In genomic region chr14:52790756-52791203, GRCh38 we compare ENCODE assay signal across 1 cellular context.
TF ChIP-seq lines count a peak whose summit lies in the region.

No MANE protein-coding gene starts in this region.

TF ChIP-seq in GM23338, 12 proteins besides CTCF, POLR2A, EP300 and RAD21:
- TF ChIP-seq, protein P1, sequence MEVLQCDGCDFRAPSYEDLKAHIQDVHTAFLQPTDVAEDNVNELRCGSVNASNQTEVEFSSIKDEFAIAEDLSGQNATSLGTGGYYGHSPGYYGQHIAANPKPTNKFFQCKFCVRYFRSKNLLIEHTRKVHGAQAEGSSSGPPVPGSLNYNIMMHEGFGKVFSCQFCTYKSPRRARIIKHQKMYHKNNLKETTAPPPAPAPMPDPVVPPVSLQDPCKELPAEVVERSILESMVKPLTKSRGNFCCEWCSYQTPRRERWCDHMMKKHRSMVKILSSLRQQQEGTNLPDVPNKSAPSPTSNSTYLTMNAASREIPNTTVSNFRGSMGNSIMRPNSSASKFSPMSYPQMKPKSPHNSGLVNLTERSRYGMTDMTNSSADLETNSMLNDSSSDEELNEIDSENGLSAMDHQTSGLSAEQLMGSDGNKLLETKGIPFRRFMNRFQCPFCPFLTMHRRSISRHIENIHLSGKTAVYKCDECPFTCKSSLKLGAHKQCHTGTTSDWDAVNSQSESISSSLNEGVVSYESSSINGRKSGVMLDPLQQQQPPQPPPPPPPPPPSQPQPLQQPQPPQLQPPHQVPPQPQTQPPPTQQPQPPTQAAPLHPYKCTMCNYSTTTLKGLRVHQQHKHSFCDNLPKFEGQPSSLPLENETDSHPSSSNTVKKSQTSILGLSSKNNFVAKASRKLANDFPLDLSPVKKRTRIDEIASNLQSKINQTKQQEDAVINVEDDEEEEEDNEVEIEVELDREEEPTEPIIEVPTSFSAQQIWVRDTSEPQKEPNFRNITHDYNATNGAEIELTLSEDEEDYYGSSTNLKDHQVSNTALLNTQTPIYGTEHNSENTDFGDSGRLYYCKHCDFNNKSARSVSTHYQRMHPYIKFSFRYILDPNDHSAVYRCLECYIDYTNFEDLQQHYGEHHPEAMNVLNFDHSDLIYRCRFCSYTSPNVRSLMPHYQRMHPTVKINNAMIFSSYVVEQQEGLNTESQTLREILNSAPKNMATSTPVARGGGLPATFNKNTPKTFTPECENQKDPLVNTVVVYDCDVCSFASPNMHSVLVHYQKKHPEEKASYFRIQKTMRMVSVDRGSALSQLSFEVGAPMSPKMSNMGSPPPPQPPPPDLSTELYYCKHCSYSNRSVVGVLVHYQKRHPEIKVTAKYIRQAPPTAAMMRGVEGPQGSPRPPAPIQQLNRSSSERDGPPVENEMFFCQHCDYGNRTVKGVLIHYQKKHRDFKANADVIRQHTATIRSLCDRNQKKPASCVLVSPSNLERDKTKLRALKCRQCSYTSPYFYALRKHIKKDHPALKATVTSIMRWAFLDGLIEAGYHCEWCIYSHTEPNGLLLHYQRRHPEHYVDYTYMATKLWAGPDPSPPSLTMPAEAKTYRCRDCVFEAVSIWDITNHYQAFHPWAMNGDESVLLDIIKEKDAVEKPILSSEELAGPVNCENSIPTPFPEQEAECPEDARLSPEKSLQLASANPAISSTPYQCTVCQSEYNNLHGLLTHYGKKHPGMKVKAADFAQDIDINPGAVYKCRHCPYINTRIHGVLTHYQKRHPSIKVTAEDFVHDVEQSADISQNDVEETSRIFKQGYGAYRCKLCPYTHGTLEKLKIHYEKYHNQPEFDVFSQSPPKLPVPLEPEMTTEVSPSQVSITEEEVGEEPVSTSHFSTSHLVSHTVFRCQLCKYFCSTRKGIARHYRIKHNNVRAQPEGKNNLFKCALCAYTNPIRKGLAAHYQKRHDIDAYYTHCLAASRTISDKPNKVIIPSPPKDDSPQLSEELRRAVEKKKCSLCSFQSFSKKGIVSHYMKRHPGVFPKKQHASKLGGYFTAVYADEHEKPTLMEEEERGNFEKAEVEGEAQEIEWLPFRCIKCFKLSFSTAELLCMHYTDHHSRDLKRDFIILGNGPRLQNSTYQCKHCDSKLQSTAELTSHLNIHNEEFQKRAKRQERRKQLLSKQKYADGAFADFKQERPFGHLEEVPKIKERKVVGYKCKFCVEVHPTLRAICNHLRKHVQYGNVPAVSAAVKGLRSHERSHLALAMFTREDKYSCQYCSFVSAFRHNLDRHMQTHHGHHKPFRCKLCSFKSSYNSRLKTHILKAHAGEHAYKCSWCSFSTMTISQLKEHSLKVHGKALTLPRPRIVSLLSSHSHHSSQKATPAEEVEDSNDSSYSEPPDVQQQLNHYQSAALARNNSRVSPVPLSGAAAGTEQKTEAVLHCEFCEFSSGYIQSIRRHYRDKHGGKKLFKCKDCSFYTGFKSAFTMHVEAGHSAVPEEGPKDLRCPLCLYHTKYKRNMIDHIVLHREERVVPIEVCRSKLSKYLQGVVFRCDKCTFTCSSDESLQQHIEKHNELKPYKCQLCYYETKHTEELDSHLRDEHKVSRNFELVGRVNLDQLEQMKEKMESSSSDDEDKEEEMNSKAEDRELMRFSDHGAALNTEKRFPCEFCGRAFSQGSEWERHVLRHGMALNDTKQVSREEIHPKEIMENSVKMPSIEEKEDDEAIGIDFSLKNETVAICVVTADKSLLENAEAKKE (CRISPR knock-in tag; IDR thresholded peaks at IDR 0.05): no peak
- TF ChIP-seq JUNB (IDR thresholded peaks at IDR 0.05; ENCODE audit: unreplicated experiment) (no peak), ZNF331 (CRISPR knock-in tag; IDR thresholded peaks at IDR 0.05; ENCODE audit: low read depth) (no peak), REST (IDR thresholded peaks at IDR 0.05; ENCODE audit: unreplicated experiment) (no peak), POLR2AphosphoS5 (IDR thresholded peaks at IDR 0.05; ENCODE audit: low read depth) (no peak), NANOG (IDR thresholded peaks at IDR 0.05; ENCODE audit: borderline replicate concordance) (no peak), EZH2phosphoT487 (IDR thresholded peaks at IDR 0.05; ENCODE audit: unreplicated experiment) (no peak)
